ENCODE assay signal across 11 cellular contexts in genomic region chr15:72404356-72404755, GRCh38. TPM values are rescaled to one million over a fixed set of nuclear protein-coding genes. Genes with fewer than 3 reads are reported as not detected.
"Had no signal": no experiment of that assay in that cellular context is flagged by ENCODE, and none has a peak within 500 bp of the region (broad histone marks: within the 10 kb centered on the region; RNA-seq: fewer than 3 reads in every experiment).

No MANE protein-coding gene starts in this region.

- H3K4me3 ChIP-seq: HAP-1 had no signal

- ATAC-seq: HCT116 had no signal

- H3K27ac ChIP-seq: HL-60, KMS-11 had no signal

- DNase-seq: GOT3, H7, HFFc6, IMR-90, KBM-7 had no signal

- H3K4me1 ChIP-seq: HAP-1 had no signal

- H3K4me2 ChIP-seq: KMS-11 had no signal

- H3K36me3 ChIP-seq: HAP-1 had no signal

- H3K9me3 ChIP-seq: HAP-1 had no signal

- H3K9me3 Mint-ChIP-seq: HFFc6 had no signal

- H3K27ac Mint-ChIP-seq: HFFc6 had no signal

- H3K9ac ChIP-seq: KMS-11 had no signal

RNA-seq across cellular contexts. Expression of gene TMEM202, which starts 6.3 kb away (rescaled TPM):
- total RNA-seq: H4, H7, HFFc6, HT1080, IMR-90 had no signal
- polyA plus RNA-seq: IMR-90 had no signal
